ENCODE assay signal across 25 cellular contexts in genomic region chr4:24573582-24573981, GRCh38. TPM values are rescaled to one million over a fixed set of nuclear protein-coding genes. Genes with fewer than 3 reads are reported as not detected.
A peak's percentile ranks its signal among the peaks of the same experiment; 100 is the strongest.
DNase-seq lines count a peak whose midpoint lies in the region; ATAC-seq and TF ChIP-seq lines count a peak whose summit lies in the region.
"Had no signal": no experiment of that assay in that cellular context is flagged by ENCODE, and none has a peak within 500 bp of the region (broad histone marks: within the 10 kb centered on the region; RNA-seq: fewer than 3 reads in every experiment).

No MANE protein-coding gene starts in this region.

- peaks cover 44% of the 10 kb centered on the region for H3K4me1 ChIP-seq in Loucy (ENCODE audit: insufficient read depth, low read length, poor library complexity, severe bottlenecking)
- H3K4me1 ChIP-seq in endodermal cell (ENCODE audit: control insufficient read depth, insufficient read depth, low read length) = no peaks in the 10 kb centered on the region

- no peak for ATAC-seq in HG03045 (IDR thresholded peaks at IDR 0.05; ENCODE audit: unreplicated experiment)
- ATAC-seq: stimulated activated naive B cell treated with anti-CD40 and anti-IgM and Interleukin-4, amounts not matched to agents 10 μg/mL and 1 μg/mL and 100 μg/mL, for 72 hours had no signal

- H3K4me3 Mint-ChIP-seq in CD14-positive monocyte (no peak overlapping the region), endodermal cell (no peak overlapping the region)
- H3K4me3 Mint-ChIP-seq: activated CD4-positive, alpha-beta T cell treated with anti-CD3 and anti-CD28 coated beads, Interleukin-2, amount 10 ng/mL, durations not matched to agents 7 days and 5 days; nephron progenitor cell; stimulated activated naive B cell treated with anti-CD40 and anti-IgM and Interleukin-4, amounts not matched to agents 10 μg/mL and 1 μg/mL and 100 μg/mL, for 72 hours had no signal

- peaks cover 99% of the 10 kb centered on the region for H3K79me2 ChIP-seq in Loucy (ENCODE audit: insufficient read depth, low read length)

- H3K27me3 Mint-ChIP-seq in CD14-positive monocyte (ENCODE audit: low read depth in 3 of 3) = no peaks in the 10 kb centered on the region
- H3K27me3 Mint-ChIP-seq in endodermal cell (ENCODE audit: insufficient read depth) = no peaks in the 10 kb centered on the region
- H3K27me3 Mint-ChIP-seq: activated CD4-positive, alpha-beta T cell treated with anti-CD3 and anti-CD28 coated beads, Interleukin-2, amount 10 ng/mL, durations not matched to agents 7 days and 5 days; stimulated activated naive B cell treated with anti-CD40 and anti-IgM and Interleukin-4, amounts not matched to agents 10 μg/mL and 1 μg/mL and 100 μg/mL, for 72 hours had no signal

- no peak overlapping the region for H3K9ac ChIP-seq in Loucy (ENCODE audit: low read depth, low read length, poor library complexity, severe bottlenecking)
- no peak overlapping the region for H3K9ac ChIP-seq in endodermal cell (ENCODE audit: extremely low read depth, low read length, poor library complexity, severe bottlenecking)

- H3K4me2 ChIP-seq in Loucy (ENCODE audit: low read depth, low read length, poor library complexity, severe bottlenecking) = peak overlapping the region; percentile 42
- H3K4me2 ChIP-seq: PC-9 had no signal

- intact Hi-C loops in CD14-positive monocyte (cut with micrococcal nuclease) = loop anchor here in 1 of 2 donors (10.0 kb wide), 1 partner anchor 331 kb away; no protein-coding TSS in a partner anchor

- no peak for TF ChIP-seq CTCF in 22Rv1 (IDR thresholded peaks at IDR 0.05)
- no peak for TF ChIP-seq CTCF in CD14-positive monocyte (IDR thresholded peaks at IDR 0.05)
- TF ChIP-seq CTCF in Loucy (conservative IDR thresholded peaks at IDR 0.05; ENCODE audit: low read length) = no peak
- TF ChIP-seq CTCF in endodermal cell (conservative IDR thresholded peaks at IDR 0.05) = no peak
- no peak for TF ChIP-seq CTCF in GM13976 (IDR thresholded peaks at IDR 0.05; ENCODE audit: borderline replicate concordance, control extremely low read depth, extremely low read depth, insufficient read depth, missing control alignments)

- H3K9me2 ChIP-seq in Loucy (replicated peaks; ENCODE audit: low read depth, low read length) = no peaks in the 10 kb centered on the region

- in situ Hi-C loops in GM13976 (cut with MboI; ENCODE audit: low sequenced_read_pairs, unreplicated experiment) = no loop called here

- no peak for DNase-seq in CD14-positive monocyte (ENCODE audit: low spot score)
- DNase-seq in endodermal cell = no peak
- no peak for DNase-seq in NCI-H2171 (lab: John Stamatoyannopoulos, UW)
- DNase-seq in GM13976 (ENCODE audit: low spot score) = no peak
- DNase-seq in globus pallidus (ENCODE audit: low spot score) = no peak
- DNase-seq: activated CD4-positive, alpha-beta T cell treated with anti-CD3 and anti-CD28 coated beads, Interleukin-2, amount 10 ng/mL, durations not matched to agents 7 days and 5 days; activated gamma-delta T cell treated with Interleukin-2 at 50 U/mL for 16 hours; activated T-cell treated with anti-CD3 and anti-CD28 coated beads, Interleukin-2, amount 50 U/mL, for 1 hour; amniotic stem cell; brain microvascular endothelial cell; C1 segment of cervical spinal cord; foreskin melanocyte; HCEC 1CT; MV-4-11; NCI-H1436 treated with DMSO at 0.1 percent for 48 hours; NCI-H2081 treated with DMSO at 0.1 percent for 48 hours; NCI-H345; nephron progenitor cell; PC-9; Right ventricle myocardium superior; stimulated activated naive B cell treated with anti-CD40 and anti-IgM and Interleukin-4, amounts not matched to agents 10 μg/mL and 1 μg/mL and 100 μg/mL, for 72 hours had no signal

- H3K4me1 Mint-ChIP-seq in CD14-positive monocyte (peaks cover 35% of the 10 kb centered on the region), endodermal cell (peaks cover 29% of the 10 kb centered on the region)

- H3K27ac ChIP-seq in 22Rv1 (0 out of 2 replicates have a peak overlapping the region, but pooled peaks have one; percentile 11), endodermal cell (ENCODE audit: low read depth, low read length) (no peak overlapping the region)
- H3K27ac ChIP-seq: brain microvascular endothelial cell, PC-9 had no signal

- H3F3A ChIP-seq in Loucy (ENCODE audit: low read depth) = no peaks in the 10 kb centered on the region; the same call in 1 of the 2 replicates

- whole genome bisulfite sequencing in endodermal cell (ENCODE audit: insufficient coverage in 1 of 2, insufficient read length in 1 of 2), 2 experiments = 45% methylated on average over 2 of the region's 2 CpGs; no CpG with 5 or more reads in 1 of the 2 experiments

- peaks cover 98% of the 10 kb centered on the region for H4K20me1 ChIP-seq in Loucy (ENCODE audit: insufficient read depth, low read length, poor library complexity, severe bottlenecking)

- H3K9me3 ChIP-seq in Loucy (ENCODE audit: insufficient read depth, low read depth, low read length) (no peaks in the 10 kb centered on the region), endodermal cell (ENCODE audit: control insufficient read depth, low read length) (peaks cover 11% of the 10 kb centered on the region)

- no peak overlapping the region for H2AFZ ChIP-seq in Loucy (ENCODE audit: low read length)
- H2AFZ ChIP-seq: PC-9 had no signal

- H3K36me3 ChIP-seq in Loucy (ENCODE audit: insufficient read depth, low read length) (peaks cover 75% of the 10 kb centered on the region), endodermal cell (ENCODE audit: control insufficient read depth, insufficient read depth, low read length) (peaks cover 96% of the 10 kb centered on the region)

- no peak overlapping the region for H3K4me3 ChIP-seq in Loucy (ENCODE audit: low read length, poor library complexity, severe bottlenecking)
- no peak overlapping the region for H3K4me3 ChIP-seq in endodermal cell (ENCODE audit: low read length)
- H3K4me3 ChIP-seq: lung, PC-9 had no signal

- H3K27me3 ChIP-seq in Loucy (ENCODE audit: insufficient read depth, low read length, poor library complexity, severe bottlenecking) (no peaks in the 10 kb centered on the region), endodermal cell (ENCODE audit: control insufficient read depth, insufficient read depth, low read length, poor library complexity, severe bottlenecking) (no peaks in the 10 kb centered on the region)
- H3K27me3 ChIP-seq: brain microvascular endothelial cell had no signal

- H3K27ac Mint-ChIP-seq in CD14-positive monocyte (peak overlapping the region in 4 of 7 donors; percentile 13 to 77 (median 39)), endodermal cell (peak overlapping the region; percentile 7)
- H3K27ac Mint-ChIP-seq: activated CD4-positive, alpha-beta T cell treated with anti-CD3 and anti-CD28 coated beads, Interleukin-2, amount 10 ng/mL, durations not matched to agents 7 days and 5 days; nephron progenitor cell had no signal

- peaks cover 50 to 68% of the 10 kb centered on the region in 2 donors for H3K36me3 Mint-ChIP-seq in CD14-positive monocyte
- peaks cover 89% of the 10 kb centered on the region for H3K36me3 Mint-ChIP-seq in endodermal cell (ENCODE audit: low read depth)

- H3K9me3 Mint-ChIP-seq in CD14-positive monocyte (no peaks in the 10 kb centered on the region), endodermal cell (no peaks in the 10 kb centered on the region)

RNA-seq across cellular contexts. Expression of gene DHX15, which starts 10.8 kb away (rescaled TPM):
- 10 to 100 TPM; 27.2 to 37.5 TPM for polyA plus RNA-seq in CD14-positive monocyte
- total RNA-seq in endodermal cell = 100 to 1,000 TPM; 193 to 195 TPM
- 181 TPM for polyA plus RNA-seq in endodermal cell (2013, experiment 1 of 2)
- polyA plus RNA-seq in endodermal cell (2013, experiment 2 of 2) = 165 TPM
